1 cellular context compared by ENCODE assay signal in the genomic region with DNA sequence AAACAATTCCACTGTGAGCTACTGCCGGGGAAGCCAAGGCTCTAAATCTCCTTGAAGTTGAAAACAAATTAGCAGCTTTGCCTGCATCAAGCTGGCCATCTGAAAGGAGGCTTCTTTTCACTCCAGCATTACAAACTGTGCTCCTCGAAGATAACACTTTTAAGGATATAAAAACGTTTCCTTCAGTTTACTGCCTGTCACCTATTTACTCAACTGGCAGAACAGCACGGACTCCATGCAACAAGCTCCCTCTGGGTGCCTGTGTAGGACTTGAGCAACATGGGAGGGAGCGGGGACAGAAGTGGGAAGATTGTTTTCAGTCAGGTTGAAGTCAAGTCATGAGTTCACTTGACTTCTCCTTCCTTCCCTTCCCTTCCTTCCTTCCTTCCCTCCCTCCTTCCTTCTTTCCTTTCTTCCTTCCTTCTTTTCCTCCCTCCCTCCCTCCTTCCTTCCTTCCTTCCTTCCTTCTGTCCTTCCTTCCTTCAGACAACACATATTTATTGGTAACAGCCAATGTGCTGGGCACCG.
TF ChIP-seq lines count a peak whose summit lies in the region.

No MANE protein-coding gene starts in this region.

TF ChIP-seq in IMR-90, 13 proteins besides CTCF, POLR2A, EP300 and RAD21:
- TF ChIP-seq FOS (IDR thresholded peaks at IDR 0.05; ENCODE audit: low read depth, low read length): no peak
- no peak for TF ChIP-seq RFX5 (IDR thresholded peaks at IDR 0.05; ENCODE audit: low read depth, low read length)
- no peak for TF ChIP-seq RCOR1 (IDR thresholded peaks at IDR 0.05; ENCODE audit: insufficient replicate concordance, low read length)
- no peak for TF ChIP-seq NFE2L2 (IDR thresholded peaks at IDR 0.05; ENCODE audit: low read depth, low read length)
- no peak for TF ChIP-seq MXI1 (IDR thresholded peaks at IDR 0.05; ENCODE audit: borderline replicate concordance, low read depth, low read length)
